Comparison of ENCODE assay signal across 15 cellular contexts in the genomic region with DNA sequence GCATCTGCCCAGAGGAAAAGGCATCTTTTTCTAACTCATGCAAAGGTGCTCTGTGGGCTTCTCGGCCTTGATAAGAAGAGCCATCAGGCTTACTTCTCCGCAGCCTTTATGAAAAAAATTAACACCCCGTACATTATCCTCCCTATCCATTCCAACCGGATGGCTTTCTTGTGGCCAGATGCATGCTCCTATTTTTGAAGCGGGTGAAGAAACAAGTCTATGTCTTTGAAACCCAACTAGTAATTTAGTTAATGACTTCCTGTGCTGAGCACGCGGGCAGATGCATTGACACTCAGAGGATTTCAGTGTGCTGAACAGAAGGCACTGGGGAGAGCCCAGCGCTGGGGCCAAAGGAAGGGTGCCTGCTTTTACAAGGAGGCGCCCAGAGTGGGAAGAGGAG. TPM values are rescaled to one million over a fixed set of nuclear protein-coding genes. Genes with fewer than 3 reads are reported as not detected.
DNase-seq lines count a peak whose midpoint lies in the region; FAIRE-seq and TF ChIP-seq lines count a peak whose summit lies in the region.
"Had no signal": no experiment of that assay in that cellular context is flagged by ENCODE, and none has a peak within 500 bp of the region (broad histone marks: within the 10 kb centered on the region; RNA-seq: fewer than 3 reads in every experiment).

No MANE protein-coding gene starts in this region.

- 0 out of 2 replicates have a peak overlapping the region, but pooled peaks have one; percentile 80 for H2AK5ac ChIP-seq in H1 (ENCODE audit: low read depth, low read length)

- peak overlapping the region; percentile 4 for H3K4me2 ChIP-seq in Loucy (ENCODE audit: low read depth, low read length, poor library complexity, severe bottlenecking)
- H3K4me2 ChIP-seq in H1 (ENCODE audit: insufficient read depth in 1 of 2, low read depth in 2 of 2, low read length in 2 of 2): no peak overlapping the region
- H3K4me2 ChIP-seq: BLaER1 treated with 17β-estradiol and CSF1 and Interleukin-3, amounts not matched to agents 10 nM and 100 nM had no signal

- no peak overlapping the region for H3K27ac ChIP-seq in A673 (ENCODE audit: low read depth, low read length, poor library complexity, severe bottlenecking)
- no peak overlapping the region for H3K27ac ChIP-seq in H1 (ENCODE audit: low read depth, low read length)
- H3K27ac ChIP-seq: BLaER1 treated with 17β-estradiol and CSF1 and Interleukin-3, amounts not matched to agents 10 nM and 100 nM had no signal

- H4K8ac ChIP-seq in H1 (ENCODE audit: extremely low read depth, insufficient read depth, low read length): no peak overlapping the region

- no peak for TF ChIP-seq RAD21 in H1 (IDR thresholded peaks at IDR 0.05 in 1 of 2, conservative IDR thresholded peaks at IDR 0.05 in 1 of 2; ENCODE audit: low read depth in 2 of 2, low read length in 2 of 2)

- H3K23me2 ChIP-seq in H1 (ENCODE audit: low read depth, low read length): no peaks in the 10 kb centered on the region

- H3K4me1 ChIP-seq in A673 (ENCODE audit: insufficient read depth, low read length, poor library complexity, severe bottlenecking) (no peaks in the 10 kb centered on the region), Loucy (ENCODE audit: insufficient read depth, low read length, poor library complexity, severe bottlenecking) (peaks cover 27% of the 10 kb centered on the region), H1 (replicated peaks in 1 of 4; ENCODE audit: control insufficient read depth in 3 of 4, insufficient read depth in 4 of 4, low read length in 3 of 4) (peaks cover 7 to 13% (median 9%) of the 10 kb centered on the region in 4 experiments)

- H4K20me1 ChIP-seq in Loucy (ENCODE audit: insufficient read depth, low read length, poor library complexity, severe bottlenecking) (no peaks in the 10 kb centered on the region), H1 (replicated peaks in 1 of 2; ENCODE audit: control insufficient read depth in 1 of 2, insufficient read depth in 2 of 2, low read length in 2 of 2) (peaks cover 4 to 7% of the 10 kb centered on the region in 2 experiments)
- H4K20me1 ChIP-seq: BLaER1 treated with 17β-estradiol and CSF1 and Interleukin-3, amounts not matched to agents 10 nM and 100 nM had no signal

- CTCF ChIA-PET in A673 (lab: Charles Lee) (no interaction called here), H1 (lab: Charles Lee; ENCODE audit: partially characterized antibody) (interaction anchor here (0.5 to 2.1 kb wide), 3 partner anchors 10 to 20 kb away, joined by 5 to 6 read pairs (median 6); no protein-coding TSS in a partner anchor)

- H3K9ac ChIP-seq in Loucy (ENCODE audit: low read depth, low read length, poor library complexity, severe bottlenecking) (no peak overlapping the region), H1 (replicated peaks in 1 of 4; ENCODE audit: extremely low read depth in 1 of 4, low read depth in 3 of 4, low read length in 3 of 4) (no peak overlapping the region)
- H3K9ac ChIP-seq: BLaER1 treated with 17β-estradiol and CSF1 and Interleukin-3, amounts not matched to agents 10 nM and 100 nM had no signal

- no TSS peak for BruUV-seq in A673 (replicated peaks; lab: Mats Ljungman, UMichigan)

- TF ChIP-seq POLR2A in H1 (IDR thresholded peaks at IDR 0.05; ENCODE audit: control extremely low read depth in 1 of 2, low read depth in 2 of 2, low read length in 2 of 2): no peak

- H2BK120ac ChIP-seq in H1 (replicated peaks; ENCODE audit: low read depth, low read length): no peak overlapping the region

- FAIRE-seq in H1 (lab: Jason Lieb, UNC): no peak
- FAIRE-seq: GM18507 had no signal

- H2BK5ac ChIP-seq in H1 (ENCODE audit: low read depth, low read length): no peak overlapping the region

- H3K27me3 ChIP-seq in A673 (replicated peaks; ENCODE audit: insufficient read depth, low read depth, low read length, poor library complexity) (no peaks in the 10 kb centered on the region), Loucy (ENCODE audit: insufficient read depth, low read length, poor library complexity, severe bottlenecking) (no peaks in the 10 kb centered on the region), H1 (replicated peaks in 1 of 4; ENCODE audit: control insufficient read depth in 3 of 4, extremely low read depth in 1 of 4, insufficient read depth in 3 of 4, low read length in 3 of 4) (no peaks in the 10 kb centered on the region)
- H3K27me3 ChIP-seq: BLaER1 treated with 17β-estradiol and CSF1 and Interleukin-3, amounts not matched to agents 10 nM and 100 nM had no signal

- H3K79me1 ChIP-seq in H1 (ENCODE audit: low read depth, low read length): 0 out of 2 replicates have a peak, but pooled peaks cover 2% of the 10 kb centered on the region

- H3K4me3 ChIP-seq in A673 (ENCODE audit: low read depth, low read length, poor library complexity, severe bottlenecking) (no peak overlapping the region), Loucy (ENCODE audit: low read length, poor library complexity, severe bottlenecking) (no peak overlapping the region), H1 (ENCODE audit: extremely low read depth in 1 of 4, insufficient read depth in 2 of 4, low read depth in 3 of 4, low read length in 4 of 4) (no peak overlapping the region)
- H3K4me3 ChIP-seq: BLaER1 treated with 17β-estradiol and CSF1 and Interleukin-3, amounts not matched to agents 10 nM and 100 nM had no signal

- H3K4ac ChIP-seq in H1 (replicated peaks; ENCODE audit: insufficient read length, low read depth, low read length): no peak overlapping the region

- peaks cover 3% of the 10 kb centered on the region; the same call in 1 of the 2 replicates for H3F3A ChIP-seq in Loucy (ENCODE audit: low read depth)

- H3K56ac ChIP-seq in H1 (replicated peaks; ENCODE audit: insufficient read length, low read depth, low read length): no peak overlapping the region

- no peak overlapping the region for H4K91ac ChIP-seq in H1 (replicated peaks; ENCODE audit: insufficient read length, low read length)

- DNase-seq in NCI-H1417 (lab: John Stamatoyannopoulos, UW) (peak in 2 of 3 experiments; percentile 7 to 26), NCI-H1417 treated with DMSO at 0.1 percent for 48 hours (lab: John Stamatoyannopoulos, UW) (no peak), A673 (ENCODE audit: low spot score) (peak; percentile 21), H1 (ENCODE audit: low read depth in 1 of 2, low spot score in 2 of 2) (no peak), cerebellum (ENCODE audit: low spot score) (no peak), GOT3 (lab: John Stamatoyannopoulos, UW) (no peak)
- DNase-seq: 8988T; ACHN; CD4-positive, CD25-positive, alpha-beta regulatory T cell; DMS53; H7 had no signal

- WGBS in H1 (ENCODE audit: extremely low coverage in 1 of 2, insufficient coverage in 1 of 2, insufficient read length in 1 of 2, insufficient replicate concordance in 2 of 2, low coverage in 1 of 2, low lambda C conversion rate in 2 of 2, missing lambda C conversion rate in 1 of 2), 2 experiments: 93% methylated on average over 9 of the region's 9 CpGs; no CpG with 5 or more reads in 1 of the 2 experiments

- H3K23ac ChIP-seq in H1 (ENCODE audit: insufficient read length): no peak overlapping the region

- H3K9me3 ChIP-seq in A673 (ENCODE audit: low read depth, low read length, poor library complexity, severe bottlenecking) (no peaks in the 10 kb centered on the region), Loucy (ENCODE audit: insufficient read depth, low read depth, low read length) (no peaks in the 10 kb centered on the region), H1 (ENCODE audit: insufficient read depth in 2 of 2, low read depth in 1 of 2, low read length in 1 of 2) (no peaks in the 10 kb centered on the region)
- H3K9me3 ChIP-seq: BLaER1 treated with 17β-estradiol and CSF1 and Interleukin-3, amounts not matched to agents 10 nM and 100 nM had no signal

- no peak overlapping the region for H2BK20ac ChIP-seq in H1 (ENCODE audit: low read length)

- no peak overlapping the region for H2BK15ac ChIP-seq in H1 (ENCODE audit: low read length)

- no peaks in the 10 kb centered on the region for H3K9me2 ChIP-seq in Loucy (replicated peaks; ENCODE audit: low read depth, low read length)

- no peak overlapping the region for H3K14ac ChIP-seq in H1 (ENCODE audit: insufficient read length)

- H3K36me3 ChIP-seq in A673 (ENCODE audit: insufficient read depth, low read length, poor library complexity, severe bottlenecking) (no peaks in the 10 kb centered on the region), Loucy (ENCODE audit: insufficient read depth, low read length) (no peaks in the 10 kb centered on the region), H1 (ENCODE audit: control insufficient read depth in 2 of 4, insufficient read depth in 4 of 4, low read length in 3 of 4) (peaks cover 0 to 3% (median under 1%) of the 10 kb centered on the region in 4 experiments; a peak in 4 of 8 replicates)
- H3K36me3 ChIP-seq: BLaER1 treated with 17β-estradiol and CSF1 and Interleukin-3, amounts not matched to agents 10 nM and 100 nM had no signal

- H2BK12ac ChIP-seq in H1 (ENCODE audit: low read depth, low read length): no peak overlapping the region

- intact Hi-C loops in A673 (cut with micrococcal nuclease; ENCODE audit: unreplicated experiment): no loop called here

- TF ChIP-seq CTCF in A673 (conservative IDR thresholded peaks at IDR 0.05; ENCODE audit: low read depth, low read length): no peak
- no peak for TF ChIP-seq CTCF in Loucy (conservative IDR thresholded peaks at IDR 0.05; ENCODE audit: low read length)
- TF ChIP-seq CTCF in H1 (IDR thresholded peaks at IDR 0.05; ENCODE audit: control extremely low read depth in 1 of 3, insufficient read depth in 1 of 3, low read depth in 1 of 3, low read length in 3 of 3): no peak

- TF ChIP-seq EP300 in H1 (IDR thresholded peaks at IDR 0.05; ENCODE audit: borderline replicate concordance in 1 of 2, low read depth in 2 of 2, low read length in 2 of 2): no peak

- H3K79me2 ChIP-seq in Loucy (ENCODE audit: insufficient read depth, low read length): no peaks in the 10 kb centered on the region
- H3K79me2 ChIP-seq in H1 (ENCODE audit: control insufficient read depth in 1 of 2, insufficient read depth in 2 of 2, low read length in 2 of 2): no peaks in the 10 kb centered on the region

- H4K5ac ChIP-seq in H1 (ENCODE audit: insufficient read length, low read depth, low read length): no peak overlapping the region

- POLR2A ChIA-PET in A673 (lab: Charles Lee; ENCODE audit: low non-redundant PET) (no interaction called here), H1 (lab: Charles Lee; ENCODE audit: partially characterized antibody) (interaction anchor here (1.4 kb wide), 1 partner anchor 9 kb away, joined by 3 read pairs; no protein-coding TSS in a partner anchor)

- H2AFZ ChIP-seq in Loucy (ENCODE audit: low read length) (no peak overlapping the region), H1 (ENCODE audit: low read length) (no peak overlapping the region)

- no peak overlapping the region for H3K18ac ChIP-seq in H1 (ENCODE audit: extremely low read depth, low read length)

RNA-seq across cellular contexts. Expression of a gene that starts 53.3 kb away (rescaled TPM):
- total RNA-seq in A673 (2021) (0.31 TPM in 1 of 2 replicates, not detected in the other), cerebellum (0.82 TPM)
- 47.7 and 48.7 TPM in 2 replicates for total RNA-seq in H1 (2021; fragmentation: NEBNext Ultra II Directional; extraction: Animal tissue kit (Norgen Biotek cat#: 25700))
- 35.6 and 55.2 TPM in 2 replicates for polyA plus RNA-seq in H1 (2011; rRNA removed)
- 40.7 TPM for polyA plus RNA-seq in H1 (2011; cell fraction: cytosol; rRNA removed)
- polyA plus RNA-seq in H1 (2011; cell fraction: nucleus; rRNA removed): 71.9 TPM
- polyA plus RNA-seq in H1 (2012, experiment 1 of 2): 29.6 to 36.8 TPM (median 35.4 TPM) in 4 replicates
- 25.3 TPM for polyA plus RNA-seq in H1 (2012, experiment 2 of 2)
- 28.1 TPM for polyA plus RNA-seq in H1 (2013, experiment 1 of 2)
- polyA plus RNA-seq in H1 (2013, experiment 2 of 2): 27.7 TPM
- polyA minus RNA-seq in H1 (2011; rRNA and poly(A)+ RNA removed): 28.4 and 34.7 TPM in 2 replicates
- 22.0 TPM for polyA minus RNA-seq in H1 (2011; cell fraction: cytosol; rRNA and poly(A)+ RNA removed)
- 33.7 TPM for polyA minus RNA-seq in H1 (2011; cell fraction: nucleus; rRNA and poly(A)+ RNA removed)
- total RNA-seq: HT1080 had no signal

Comparison
In these comparisons a context has a peak if more than half of its experiments do, and no peak if none do; other contexts are left out.
1. DNase-seq: peak in NCI-H1417 (2 of 3) and A673 (single experiment); none in NCI-H1417 treated with DMSO at 0.1 percent for 48 hours (single experiment), H1 (0 of 2), cerebellum (single experiment) and GOT3 (single experiment).
2. RNA of a gene that starts 53.3 kb away (total RNA-seq): 47.7 to 48.7 TPM in H1; 0.82 TPM in cerebellum (single experiment) and 0.31 TPM in A673; every median in the first group is over 10 times any median in the second.